Comparison of ENCODE assay signal across 1 cellular context in the genomic region with DNA sequence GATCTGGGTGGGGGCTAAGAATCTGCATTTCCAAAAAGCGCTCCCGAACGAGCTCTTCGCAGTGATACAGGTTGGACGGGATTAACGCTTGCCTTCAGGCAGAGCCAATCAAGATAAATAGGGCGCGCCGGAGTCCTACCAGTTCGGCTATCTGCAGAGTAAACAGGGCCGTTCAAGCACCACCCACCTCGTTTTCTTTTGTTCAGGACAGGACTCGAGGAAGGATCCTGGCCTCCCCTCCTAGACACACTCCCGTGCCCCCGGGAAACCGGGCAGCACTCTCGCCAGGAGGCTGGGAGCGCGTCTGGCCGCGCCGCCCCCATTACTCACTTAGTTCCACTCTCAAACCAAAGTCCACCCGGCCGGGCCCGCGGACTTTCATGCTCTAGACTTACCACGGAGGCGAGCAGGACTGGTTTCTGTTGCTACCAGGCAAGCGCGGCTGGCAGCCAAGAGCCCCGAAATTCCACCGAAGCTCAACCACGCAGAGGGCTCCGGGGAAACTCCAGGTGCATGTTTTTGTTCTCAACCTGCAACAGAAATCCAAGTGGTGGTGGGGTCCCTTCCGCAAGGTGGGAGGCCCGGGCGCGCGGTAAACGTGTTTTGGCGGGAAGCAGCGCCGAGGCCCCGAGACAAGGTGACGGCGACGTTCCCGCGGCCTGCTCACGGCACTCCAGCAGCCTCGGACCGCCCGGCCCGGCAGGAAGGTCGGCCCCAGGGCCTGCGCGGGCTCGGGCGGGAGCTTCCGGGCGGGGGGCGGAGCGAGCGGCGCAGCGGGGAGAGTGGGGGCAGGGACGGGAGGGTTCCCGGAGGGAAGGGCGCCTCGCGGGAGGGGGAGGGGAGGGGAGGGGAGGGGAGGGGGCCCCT.
TF ChIP-seq lines count a peak whose summit lies in the region.

No MANE protein-coding gene starts in this region.

TF ChIP-seq in HepG2, 621 proteins besides CTCF, POLR2A, EP300 and RAD21 (continued from another document and continues in another):
- TF ChIP-seq, protein P1, sequence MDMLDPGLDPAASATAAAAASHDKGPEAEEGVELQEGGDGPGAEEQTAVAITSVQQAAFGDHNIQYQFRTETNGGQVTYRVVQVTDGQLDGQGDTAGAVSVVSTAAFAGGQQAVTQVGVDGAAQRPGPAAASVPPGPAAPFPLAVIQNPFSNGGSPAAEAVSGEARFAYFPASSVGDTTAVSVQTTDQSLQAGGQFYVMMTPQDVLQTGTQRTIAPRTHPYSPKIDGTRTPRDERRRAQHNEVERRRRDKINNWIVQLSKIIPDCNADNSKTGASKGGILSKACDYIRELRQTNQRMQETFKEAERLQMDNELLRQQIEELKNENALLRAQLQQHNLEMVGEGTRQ (IDR thresholded peaks at IDR 0.05; ENCODE audit: low read depth, low read length), result no peak
- TF ChIP-seq, protein P1 (CRISPR knock-in tag; IDR thresholded peaks at IDR 0.05; ENCODE audit: borderline replicate concordance), result no peak
- TF ChIP-seq, protein P2, sequence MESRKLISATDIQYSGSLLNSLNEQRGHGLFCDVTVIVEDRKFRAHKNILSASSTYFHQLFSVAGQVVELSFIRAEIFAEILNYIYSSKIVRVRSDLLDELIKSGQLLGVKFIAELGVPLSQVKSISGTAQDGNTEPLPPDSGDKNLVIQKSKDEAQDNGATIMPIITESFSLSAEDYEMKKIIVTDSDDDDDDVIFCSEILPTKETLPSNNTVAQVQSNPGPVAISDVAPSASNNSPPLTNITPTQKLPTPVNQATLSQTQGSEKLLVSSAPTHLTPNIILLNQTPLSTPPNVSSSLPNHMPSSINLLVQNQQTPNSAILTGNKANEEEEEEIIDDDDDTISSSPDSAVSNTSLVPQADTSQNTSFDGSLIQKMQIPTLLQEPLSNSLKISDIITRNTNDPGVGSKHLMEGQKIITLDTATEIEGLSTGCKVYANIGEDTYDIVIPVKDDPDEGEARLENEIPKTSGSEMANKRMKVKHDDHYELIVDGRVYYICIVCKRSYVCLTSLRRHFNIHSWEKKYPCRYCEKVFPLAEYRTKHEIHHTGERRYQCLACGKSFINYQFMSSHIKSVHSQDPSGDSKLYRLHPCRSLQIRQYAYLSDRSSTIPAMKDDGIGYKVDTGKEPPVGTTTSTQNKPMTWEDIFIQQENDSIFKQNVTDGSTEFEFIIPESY (CRISPR knock-in tag; IDR thresholded peaks at IDR 0.05), result no peak
- TF ChIP-seq PITX1 (CRISPR knock-in tag; IDR thresholded peaks at IDR 0.05), result no peak
- TF ChIP-seq, protein P3, sequence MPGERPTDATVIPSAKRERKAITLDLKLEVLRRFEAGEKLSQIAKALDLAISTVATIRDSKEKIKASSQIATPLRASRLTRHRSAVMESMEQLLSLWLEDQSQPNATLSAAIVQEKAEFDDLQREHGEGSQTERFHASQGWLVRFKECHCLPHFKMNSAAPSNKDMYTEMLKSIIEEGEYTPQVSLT (CRISPR knock-in tag; IDR thresholded peaks at IDR 0.05; ENCODE audit: borderline replicate concordance, low read depth), result no peak
- TF ChIP-seq AHR (CRISPR knock-in tag; IDR thresholded peaks at IDR 0.05), result no peak
- TF ChIP-seq RFX5 (IDR thresholded peaks at IDR 0.05; ENCODE audit: low read depth, low read length), result no peak
- TF ChIP-seq ZNF326 (CRISPR knock-in tag; IDR thresholded peaks at IDR 0.05; ENCODE audit: borderline replicate concordance), result no peak
- TF ChIP-seq ZNF773 (CRISPR knock-in tag; IDR thresholded peaks at IDR 0.05; ENCODE audit: borderline replicate concordance), result no peak
- peak; percentile 55 for TF ChIP-seq HNF4A (CRISPR knock-in tag; IDR thresholded peaks at IDR 0.05)
- no peak for TF ChIP-seq ZMYM2 (CRISPR knock-in tag; IDR thresholded peaks at IDR 0.05)
- TF ChIP-seq ZNF205 (CRISPR knock-in tag; IDR thresholded peaks at IDR 0.05), result no peak
- TF ChIP-seq, protein P4, sequence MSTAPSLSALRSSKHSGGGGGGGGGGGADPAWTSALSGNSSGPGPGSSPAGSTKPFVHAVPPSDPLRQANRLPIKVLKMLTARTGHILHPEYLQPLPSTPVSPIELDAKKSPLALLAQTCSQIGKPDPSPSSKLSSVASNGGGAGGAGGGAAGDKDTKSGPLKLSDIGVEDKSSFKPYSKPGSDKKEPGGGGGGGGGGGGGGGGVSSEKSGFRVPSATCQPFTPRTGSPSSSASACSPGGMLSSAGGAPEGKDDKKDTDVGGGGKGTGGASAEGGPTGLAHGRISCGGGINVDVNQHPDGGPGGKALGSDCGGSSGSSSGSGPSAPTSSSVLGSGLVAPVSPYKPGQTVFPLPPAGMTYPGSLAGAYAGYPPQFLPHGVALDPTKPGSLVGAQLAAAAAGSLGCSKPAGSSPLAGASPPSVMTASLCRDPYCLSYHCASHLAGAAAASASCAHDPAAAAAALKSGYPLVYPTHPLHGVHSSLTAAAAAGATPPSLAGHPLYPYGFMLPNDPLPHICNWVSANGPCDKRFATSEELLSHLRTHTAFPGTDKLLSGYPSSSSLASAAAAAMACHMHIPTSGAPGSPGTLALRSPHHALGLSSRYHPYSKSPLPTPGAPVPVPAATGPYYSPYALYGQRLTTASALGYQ (CRISPR knock-in tag; IDR thresholded peaks at IDR 0.05), result no peak
- TF ChIP-seq FOXM1 (CRISPR knock-in tag; IDR thresholded peaks at IDR 0.05), result 0 out of 2 replicates have a peak, but pooled peaks have one; percentile 68
- TF ChIP-seq ZBTB7B (CRISPR knock-in tag; IDR thresholded peaks at IDR 0.05), result peak; percentile 49; the same call in 1 of the 2 replicates
- no peak for TF ChIP-seq NFATC3 (CRISPR knock-in tag; IDR thresholded peaks at IDR 0.05)
- TF ChIP-seq, protein P5, sequence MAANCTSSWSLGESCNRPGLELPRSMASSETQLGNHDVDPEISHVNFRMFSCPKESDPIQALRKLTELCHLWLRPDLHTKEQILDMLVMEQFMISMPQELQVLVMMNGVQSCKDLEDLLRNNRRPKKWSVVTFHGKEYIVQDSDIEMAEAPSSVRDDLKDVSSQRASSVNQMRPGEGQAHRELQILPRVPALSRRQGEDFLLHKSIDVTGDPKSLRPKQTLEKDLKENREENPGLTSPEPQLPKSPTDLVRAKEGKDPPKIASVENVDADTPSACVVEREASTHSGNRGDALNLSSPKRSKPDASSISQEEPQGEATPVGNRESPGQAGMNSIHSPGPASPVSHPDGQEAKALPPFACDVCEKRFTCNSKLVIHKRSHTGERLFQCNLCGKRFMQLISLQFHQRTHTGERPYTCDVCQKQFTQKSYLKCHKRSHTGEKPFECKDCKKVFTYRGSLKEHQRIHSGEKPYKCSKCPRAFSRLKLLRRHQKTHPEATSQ (CRISPR knock-in tag; IDR thresholded peaks at IDR 0.05; ENCODE audit: borderline replicate concordance), result no peak
- TF ChIP-seq REPIN1 (CRISPR knock-in tag; IDR thresholded peaks at IDR 0.05; ENCODE audit: borderline replicate concordance, low read depth), result no peak
- TF ChIP-seq ZNF33B (CRISPR knock-in tag; IDR thresholded peaks at IDR 0.05), result peak; percentile 37; the same call in 1 of the 2 replicates
- TF ChIP-seq, protein P6, sequence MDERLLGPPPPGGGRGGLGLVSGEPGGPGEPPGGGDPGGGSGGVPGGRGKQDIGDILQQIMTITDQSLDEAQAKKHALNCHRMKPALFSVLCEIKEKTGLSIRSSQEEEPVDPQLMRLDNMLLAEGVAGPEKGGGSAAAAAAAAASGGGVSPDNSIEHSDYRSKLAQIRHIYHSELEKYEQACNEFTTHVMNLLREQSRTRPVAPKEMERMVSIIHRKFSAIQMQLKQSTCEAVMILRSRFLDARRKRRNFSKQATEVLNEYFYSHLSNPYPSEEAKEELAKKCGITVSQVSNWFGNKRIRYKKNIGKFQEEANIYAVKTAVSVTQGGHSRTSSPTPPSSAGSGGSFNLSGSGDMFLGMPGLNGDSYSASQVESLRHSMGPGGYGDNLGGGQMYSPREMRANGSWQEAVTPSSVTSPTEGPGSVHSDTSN (CRISPR knock-in tag; IDR thresholded peaks at IDR 0.05), result no peak
- TF ChIP-seq, protein P7, sequence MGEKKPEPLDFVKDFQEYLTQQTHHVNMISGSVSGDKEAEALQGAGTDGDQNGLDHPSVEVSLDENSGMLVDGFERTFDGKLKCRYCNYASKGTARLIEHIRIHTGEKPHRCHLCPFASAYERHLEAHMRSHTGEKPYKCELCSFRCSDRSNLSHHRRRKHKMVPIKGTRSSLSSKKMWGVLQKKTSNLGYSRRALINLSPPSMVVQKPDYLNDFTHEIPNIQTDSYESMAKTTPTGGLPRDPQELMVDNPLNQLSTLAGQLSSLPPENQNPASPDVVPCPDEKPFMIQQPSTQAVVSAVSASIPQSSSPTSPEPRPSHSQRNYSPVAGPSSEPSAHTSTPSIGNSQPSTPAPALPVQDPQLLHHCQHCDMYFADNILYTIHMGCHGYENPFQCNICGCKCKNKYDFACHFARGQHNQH (CRISPR knock-in tag; IDR thresholded peaks at IDR 0.05), result no peak
- TF ChIP-seq NPAS2 (CRISPR knock-in tag; IDR thresholded peaks at IDR 0.05; ENCODE audit: borderline replicate concordance), result no peak
- TF ChIP-seq FOXC1 (CRISPR knock-in tag; IDR thresholded peaks at IDR 0.05; ENCODE audit: borderline replicate concordance), result no peak
- TF ChIP-seq ELF4 (CRISPR knock-in tag; IDR thresholded peaks at IDR 0.05; ENCODE audit: borderline replicate concordance), result peak; percentile 12; the same call in 1 of the 2 replicates
- TF ChIP-seq, protein P8, sequence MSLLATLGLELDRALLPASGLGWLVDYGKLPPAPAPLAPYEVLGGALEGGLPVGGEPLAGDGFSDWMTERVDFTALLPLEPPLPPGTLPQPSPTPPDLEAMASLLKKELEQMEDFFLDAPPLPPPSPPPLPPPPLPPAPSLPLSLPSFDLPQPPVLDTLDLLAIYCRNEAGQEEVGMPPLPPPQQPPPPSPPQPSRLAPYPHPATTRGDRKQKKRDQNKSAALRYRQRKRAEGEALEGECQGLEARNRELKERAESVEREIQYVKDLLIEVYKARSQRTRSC (CRISPR knock-in tag; IDR thresholded peaks at IDR 0.05; ENCODE audit: low read depth), result no peak
- TF ChIP-seq ZNF232 (CRISPR knock-in tag; IDR thresholded peaks at IDR 0.05; ENCODE audit: borderline replicate concordance), result peak; percentile 78; the same call in 1 of the 2 replicates
- TF ChIP-seq, protein P9, sequence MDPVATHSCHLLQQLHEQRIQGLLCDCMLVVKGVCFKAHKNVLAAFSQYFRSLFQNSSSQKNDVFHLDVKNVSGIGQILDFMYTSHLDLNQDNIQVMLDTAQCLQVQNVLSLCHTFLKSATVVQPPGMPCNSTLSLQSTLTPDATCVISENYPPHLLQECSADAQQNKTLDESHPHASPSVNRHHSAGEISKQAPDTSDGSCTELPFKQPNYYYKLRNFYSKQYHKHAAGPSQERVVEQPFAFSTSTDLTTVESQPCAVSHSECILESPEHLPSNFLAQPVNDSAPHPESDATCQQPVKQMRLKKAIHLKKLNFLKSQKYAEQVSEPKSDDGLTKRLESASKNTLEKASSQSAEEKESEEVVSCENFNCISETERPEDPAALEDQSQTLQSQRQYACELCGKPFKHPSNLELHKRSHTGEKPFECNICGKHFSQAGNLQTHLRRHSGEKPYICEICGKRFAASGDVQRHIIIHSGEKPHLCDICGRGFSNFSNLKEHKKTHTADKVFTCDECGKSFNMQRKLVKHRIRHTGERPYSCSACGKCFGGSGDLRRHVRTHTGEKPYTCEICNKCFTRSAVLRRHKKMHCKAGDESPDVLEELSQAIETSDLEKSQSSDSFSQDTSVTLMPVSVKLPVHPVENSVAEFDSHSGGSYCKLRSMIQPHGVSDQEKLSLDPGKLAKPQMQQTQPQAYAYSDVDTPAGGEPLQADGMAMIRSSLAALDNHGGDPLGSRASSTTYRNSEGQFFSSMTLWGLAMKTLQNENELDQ (CRISPR knock-in tag; IDR thresholded peaks at IDR 0.05; ENCODE audit: borderline replicate concordance), result no peak
- no peak for TF ChIP-seq ZNF790 (CRISPR knock-in tag; IDR thresholded peaks at IDR 0.05; ENCODE audit: borderline replicate concordance)
- TF ChIP-seq FOXK2 (IDR thresholded peaks at IDR 0.05), result 0 out of 2 replicates have a peak, but pooled peaks have one; percentile 40
- no peak for TF ChIP-seq TEAD3 (CRISPR knock-in tag; optimal IDR thresholded peaks at IDR 0.05; ENCODE audit: borderline replicate concordance)
- TF ChIP-seq ZNF431 (CRISPR knock-in tag; IDR thresholded peaks at IDR 0.05; ENCODE audit: borderline replicate concordance, low read depth), result no peak
- TF ChIP-seq DNMT3B (CRISPR knock-in tag; conservative IDR thresholded peaks at IDR 0.05), result no peak
- TF ChIP-seq NCOA1 (CRISPR knock-in tag; IDR thresholded peaks at IDR 0.05), result no peak
- no peak for TF ChIP-seq CCDC6 (CRISPR knock-in tag; IDR thresholded peaks at IDR 0.05)
- no peak for TF ChIP-seq MIER3 (CRISPR knock-in tag; IDR thresholded peaks at IDR 0.05; ENCODE audit: borderline replicate concordance)
- TF ChIP-seq, protein P10, sequence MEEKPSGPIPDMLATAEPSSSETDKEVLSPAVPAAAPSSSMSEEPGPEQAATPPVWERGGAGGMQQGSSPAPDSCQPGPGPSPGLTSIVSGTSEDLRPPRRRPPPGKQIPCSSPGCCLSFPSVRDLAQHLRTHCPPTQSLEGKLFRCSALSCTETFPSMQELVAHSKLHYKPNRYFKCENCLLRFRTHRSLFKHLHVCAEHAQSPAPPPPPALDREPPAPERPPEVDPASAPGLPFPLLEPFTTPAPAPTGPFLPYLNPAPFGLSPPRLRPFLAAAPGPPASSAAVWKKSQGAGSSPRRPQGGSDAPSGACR (CRISPR knock-in tag; IDR thresholded peaks at IDR 0.05), result no peak; the same call in 1 of the 2 replicates
- no peak; the same call in 1 of the 2 replicates for TF ChIP-seq ZNF547 (CRISPR knock-in tag; IDR thresholded peaks at IDR 0.05)
- TF ChIP-seq ZNF264 (CRISPR knock-in tag; IDR thresholded peaks at IDR 0.05), result 0 out of 2 replicates have a peak, but pooled peaks have one; percentile 43
- TF ChIP-seq ZSCAN12 (CRISPR knock-in tag; IDR thresholded peaks at IDR 0.05), result peak; percentile 62; the same call in 1 of the 2 replicates
- no peak for TF ChIP-seq CENPX (CRISPR knock-in tag; IDR thresholded peaks at IDR 0.05)
- no peak; the same call in 1 of the 2 replicates for TF ChIP-seq ZNF878 (CRISPR knock-in tag; IDR thresholded peaks at IDR 0.05)
- no peak for TF ChIP-seq ZNF335 (CRISPR knock-in tag; IDR thresholded peaks at IDR 0.05)
- TF ChIP-seq ZNF143 (CRISPR knock-in tag; IDR thresholded peaks at IDR 0.05), result 0 out of 2 replicates have a peak, but pooled peaks have one; percentile 8
- TF ChIP-seq ZNF616 (CRISPR knock-in tag; IDR thresholded peaks at IDR 0.05; ENCODE audit: low read depth), result peak; percentile 24; the same call in 1 of the 2 replicates
- TF ChIP-seq, protein P11, sequence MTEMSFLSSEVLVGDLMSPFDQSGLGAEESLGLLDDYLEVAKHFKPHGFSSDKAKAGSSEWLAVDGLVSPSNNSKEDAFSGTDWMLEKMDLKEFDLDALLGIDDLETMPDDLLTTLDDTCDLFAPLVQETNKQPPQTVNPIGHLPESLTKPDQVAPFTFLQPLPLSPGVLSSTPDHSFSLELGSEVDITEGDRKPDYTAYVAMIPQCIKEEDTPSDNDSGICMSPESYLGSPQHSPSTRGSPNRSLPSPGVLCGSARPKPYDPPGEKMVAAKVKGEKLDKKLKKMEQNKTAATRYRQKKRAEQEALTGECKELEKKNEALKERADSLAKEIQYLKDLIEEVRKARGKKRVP (CRISPR knock-in tag; IDR thresholded peaks at IDR 0.05), result peak in 1 of 2 experiments; percentile 6; a peak in 2 of 4 replicates
- TF ChIP-seq STAG1 (CRISPR knock-in tag; IDR thresholded peaks at IDR 0.05), result no peak; the same call in 1 of the 2 replicates
- TF ChIP-seq CHD4 (IDR thresholded peaks at IDR 0.05; ENCODE audit: borderline replicate concordance, low read length), result no peak
- peak; percentile 80; the same call in 1 of the 2 replicates for TF ChIP-seq HOXD1 (CRISPR knock-in tag; IDR thresholded peaks at IDR 0.05)
